ENCODE assay signal across 1 cellular context in the genomic region with DNA sequence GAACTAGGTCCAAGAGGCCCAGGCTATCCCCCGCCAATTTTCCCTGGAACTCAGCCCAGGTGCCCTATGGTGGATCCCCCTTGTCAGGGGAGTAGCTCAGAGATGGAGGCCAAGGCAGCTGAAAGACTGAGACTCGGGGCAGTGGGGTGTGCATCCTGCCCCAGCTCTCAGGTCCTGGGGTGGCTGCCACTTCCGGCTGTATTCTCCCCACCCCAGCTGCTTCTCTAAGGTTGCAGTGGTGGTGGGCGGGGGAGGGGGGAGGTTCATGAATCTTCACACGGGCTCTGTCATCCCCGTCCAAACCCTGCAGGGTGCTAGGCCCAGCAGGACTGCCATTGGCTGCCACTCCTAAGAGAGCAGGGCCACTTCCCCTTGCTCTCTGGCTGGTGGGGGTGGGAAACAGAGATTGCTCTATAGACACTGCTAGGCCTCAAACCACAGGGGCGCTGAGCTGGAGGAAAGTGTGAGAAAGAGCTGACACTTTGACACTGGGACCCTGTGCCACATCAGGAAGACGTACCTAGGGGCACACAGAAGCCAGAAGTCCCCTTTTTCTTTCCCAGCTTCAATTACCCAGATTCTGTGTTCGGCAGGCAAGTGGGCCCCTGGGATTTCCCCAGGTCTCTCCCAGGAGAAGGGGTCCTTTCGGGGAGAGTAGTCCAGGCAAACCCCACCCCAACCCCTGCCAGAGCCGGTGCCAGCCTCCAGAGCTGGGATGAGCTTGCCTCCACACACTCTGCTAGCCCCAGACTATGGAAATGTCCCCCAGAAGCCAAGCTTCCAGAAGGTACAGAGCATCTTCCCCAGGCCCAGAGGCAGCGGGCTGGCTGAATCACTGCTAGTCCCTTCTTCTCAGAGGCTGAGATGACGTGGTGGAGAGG.
TF ChIP-seq lines count a peak whose summit lies in the region.

No MANE protein-coding gene starts in this region.

TF ChIP-seq in WTC11, 78 proteins besides CTCF, POLR2A, EP300 and RAD21 (continued from another document):
- TF ChIP-seq, protein P1, sequence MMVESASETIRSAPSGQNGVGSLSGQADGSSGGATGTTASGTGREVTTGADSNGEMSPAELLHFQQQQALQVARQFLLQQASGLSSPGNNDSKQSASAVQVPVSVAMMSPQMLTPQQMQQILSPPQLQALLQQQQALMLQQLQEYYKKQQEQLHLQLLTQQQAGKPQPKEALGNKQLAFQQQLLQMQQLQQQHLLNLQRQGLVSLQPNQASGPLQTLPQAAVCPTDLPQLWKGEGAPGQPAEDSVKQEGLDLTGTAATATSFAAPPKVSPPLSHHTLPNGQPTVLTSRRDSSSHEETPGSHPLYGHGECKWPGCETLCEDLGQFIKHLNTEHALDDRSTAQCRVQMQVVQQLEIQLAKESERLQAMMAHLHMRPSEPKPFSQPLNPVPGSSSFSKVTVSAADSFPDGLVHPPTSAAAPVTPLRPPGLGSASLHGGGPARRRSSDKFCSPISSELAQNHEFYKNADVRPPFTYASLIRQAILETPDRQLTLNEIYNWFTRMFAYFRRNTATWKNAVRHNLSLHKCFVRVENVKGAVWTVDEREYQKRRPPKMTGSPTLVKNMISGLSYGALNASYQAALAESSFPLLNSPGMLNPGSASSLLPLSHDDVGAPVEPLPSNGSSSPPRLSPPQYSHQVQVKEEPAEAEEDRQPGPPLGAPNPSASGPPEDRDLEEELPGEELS (CRISPR knock-in tag; IDR thresholded peaks at IDR 0.05): no peak
- TF ChIP-seq, protein P2, sequence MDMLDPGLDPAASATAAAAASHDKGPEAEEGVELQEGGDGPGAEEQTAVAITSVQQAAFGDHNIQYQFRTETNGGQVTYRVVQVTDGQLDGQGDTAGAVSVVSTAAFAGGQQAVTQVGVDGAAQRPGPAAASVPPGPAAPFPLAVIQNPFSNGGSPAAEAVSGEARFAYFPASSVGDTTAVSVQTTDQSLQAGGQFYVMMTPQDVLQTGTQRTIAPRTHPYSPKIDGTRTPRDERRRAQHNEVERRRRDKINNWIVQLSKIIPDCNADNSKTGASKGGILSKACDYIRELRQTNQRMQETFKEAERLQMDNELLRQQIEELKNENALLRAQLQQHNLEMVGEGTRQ (CRISPR knock-in tag; IDR thresholded peaks at IDR 0.05): no peak
- TF ChIP-seq OVOL2 (CRISPR knock-in tag; IDR thresholded peaks at IDR 0.05; ENCODE audit: borderline replicate concordance) (no peak), CBFB (CRISPR knock-in tag; IDR thresholded peaks at IDR 0.05; ENCODE audit: low read depth) (no peak), ZNF671 (CRISPR knock-in tag; IDR thresholded peaks at IDR 0.05) (no peak)
TF ChIP-seq in WTC11: peak in this region for 0.
